In genomic region chr11:54930930-54931329, GRCh38 we compare ENCODE assay signal across 27 cellular contexts.
"Had no signal": no experiment of that assay in that cellular context is flagged by ENCODE, and none has a peak within 500 bp of the region (broad histone marks: within the 10 kb centered on the region; RNA-seq: fewer than 3 reads in every experiment).

No MANE protein-coding gene starts in this region.

- H3K4me3 Mint-ChIP-seq: activated B cell treated with CpG ODN at 0.5 μM for 24 hours; activated CD8-positive, alpha-beta T cell treated with anti-CD3 and anti-CD28 coated beads for 36 hours; activated naive CD8-positive, alpha-beta T cell; activated T-helper 1 cell treated with anti-CD3 and anti-CD28 coated beads, Interleukin-12 subunit alpha, Interleukin-12 subunit beta, Interleukin-2, Interleukin-4 antibody, amounts not matched to agents 30 ng/mL and 10 ng/mL and 1 ng/mL, durations not matched to agents 14 hours and 24 hours and 36 hours; central memory CD8-positive, alpha-beta T cell; T-helper 17 cell; T-helper 2 cell treated with Interferon-gamma antibody and Interleukin-4, amounts not matched to agents 5 μg/mL and 100 μg/mL, for 36 hours had no signal

- H3K27ac ChIP-seq: brain microvascular endothelial cell, WERI-Rb-1 had no signal

- H3K4me1 Mint-ChIP-seq: activated B cell treated with CpG ODN at 0.5 μM for 24 hours; central memory CD8-positive, alpha-beta T cell; T-helper 17 cell had no signal

- H3K27me3 Mint-ChIP-seq: activated B cell treated with CpG ODN at 0.5 μM for 24 hours; activated CD8-positive, alpha-beta T cell treated with anti-CD3 and anti-CD28 coated beads for 36 hours; activated naive CD8-positive, alpha-beta T cell; central memory CD8-positive, alpha-beta T cell; T-helper 17 cell had no signal

- H3K27ac Mint-ChIP-seq: activated B cell treated with CpG ODN at 0.5 μM for 24 hours; activated CD8-positive, alpha-beta T cell treated with anti-CD3 and anti-CD28 coated beads for 36 hours; activated naive CD8-positive, alpha-beta T cell; activated T-helper 1 cell treated with anti-CD3 and anti-CD28 coated beads, Interleukin-12 subunit alpha, Interleukin-12 subunit beta, Interleukin-2, Interleukin-4 antibody, amounts not matched to agents 30 ng/mL and 10 ng/mL and 1 ng/mL, durations not matched to agents 14 hours and 24 hours and 36 hours; activated T-helper 2 cell treated with anti-CD3 and anti-CD28 coated beads, Interferon-gamma antibody, Interleukin-2, Interleukin-4, amounts not matched to agents 10 μg/mL and 5 μg/mL and 100 μg/mL, durations not matched to agents 14 hours and 24 hours and 36 hours; T-helper 17 cell; T-helper 2 cell treated with Interferon-gamma antibody and Interleukin-4, amounts not matched to agents 5 μg/mL and 100 μg/mL, for 36 hours had no signal

- ATAC-seq: activated CD4-positive, CD25-positive, alpha-beta regulatory T cell treated with anti-CD3 and anti-CD28 coated beads, Interleukin-2, amount 50 U/mL, for 24 hours; activated CD8-positive, alpha-beta T cell treated with anti-CD3 and anti-CD28 coated beads for 36 hours; esophagus mucosa; T-helper 17 cell had no signal

- DNase-seq: activated B cell treated with CpG ODN at 0.5 μM for 24 hours; activated CD4-positive, alpha-beta T cell treated with anti-CD3 and anti-CD28 coated beads for 48 hours; activated CD4-positive, alpha-beta T cell treated with anti-CD3 and anti-CD28 coated beads, Interleukin-2, amount 50 U/mL, for 1 hour; activated CD4-positive, alpha-beta T cell treated with anti-CD3 and anti-CD28 coated beads, Interleukin-2, amount 50 U/mL, for 48 hours; activated CD8-positive, alpha-beta memory T cell treated with anti-CD3 and anti-CD28 coated beads for 24 hours; activated CD8-positive, alpha-beta T cell treated with anti-CD3 and anti-CD28 coated beads for 36 hours; activated gamma-delta T cell treated with Interleukin-2 at 50 U/mL for 16 hours; activated naive CD4-positive, alpha-beta T cell treated with anti-CD3 and anti-CD28 coated beads, Interleukin-2, amount 50 U/mL, for 16 hours; activated naive CD4-positive, alpha-beta T cell treated with Interleukin-2 at 50 U/mL for 16 hours; activated T-cell treated with anti-CD3 and anti-CD28 coated beads, Interleukin-2, amount 50 U/mL, for 48 hours; amniotic stem cell; anterior cingulate cortex; brain microvascular endothelial cell; effector CD8-positive, alpha-beta T cell; foreskin fibroblast; glutamatergic neuron; T-helper 1 cell; T-helper 17 cell; T1000; WERI-Rb-1 had no signal

- H3K27me3 ChIP-seq: brain microvascular endothelial cell had no signal

- H3K36me3 ChIP-seq: brain microvascular endothelial cell, WERI-Rb-1 had no signal
